8 cellular contexts compared by ENCODE assay signal in the genomic region with DNA sequence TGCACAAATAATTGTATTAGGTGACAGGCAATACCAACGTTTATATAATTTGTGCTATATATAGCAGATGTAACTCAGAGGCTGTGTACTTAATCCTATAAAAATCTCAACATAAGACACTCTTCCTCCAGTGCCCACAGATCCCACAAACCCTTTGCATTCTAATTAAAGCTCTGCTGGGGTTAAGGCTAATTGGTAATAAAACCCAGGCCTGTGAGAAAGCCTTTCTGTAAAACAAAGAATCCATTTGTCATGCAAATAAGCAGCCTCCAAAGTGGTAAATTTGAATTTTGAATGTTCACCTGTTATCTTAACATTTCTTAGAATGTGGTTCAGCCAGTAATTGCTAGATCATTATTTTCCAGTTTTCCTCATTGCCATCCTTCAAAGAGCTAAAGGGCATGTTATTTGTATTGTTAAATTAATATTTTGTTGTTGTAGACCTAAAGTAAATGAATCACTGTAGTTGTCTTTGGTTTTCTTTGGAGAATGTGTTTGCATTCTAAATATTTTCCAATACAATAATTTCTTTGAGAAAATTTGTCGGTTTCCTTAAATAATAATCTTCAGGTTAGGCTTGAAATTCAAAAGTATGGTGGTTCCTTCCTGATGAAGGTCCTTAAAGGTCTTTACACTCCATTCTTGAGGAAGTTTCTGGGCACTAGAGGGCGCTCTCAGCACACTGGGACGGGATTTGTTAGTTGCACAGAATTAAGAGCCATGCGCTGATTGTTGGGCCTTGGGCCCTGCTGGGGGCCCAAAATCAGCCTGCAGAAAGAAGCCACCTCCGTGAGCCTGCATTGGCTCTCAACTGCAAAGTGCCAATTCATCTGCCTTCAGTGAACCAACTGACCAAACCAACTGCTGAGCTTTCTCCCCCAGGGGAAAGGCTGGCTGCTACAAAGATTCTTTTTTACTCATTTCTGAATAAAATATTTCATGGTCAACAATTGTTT. TPM values are rescaled to one million over a fixed set of nuclear protein-coding genes. Genes with fewer than 3 reads are reported as not detected.
A peak's percentile ranks its signal among the peaks of the same experiment; 100 is the strongest.
DNase-seq lines count a peak whose midpoint lies in the region; ATAC-seq and TF ChIP-seq lines count a peak whose summit lies in the region.

No MANE protein-coding gene starts in this region.

- H3K4me3 ChIP-seq in PC-9, result peak overlapping the region; percentile 42; the same call in 1 of the 2 replicates

- no peak overlapping the region for H2AFZ ChIP-seq in PC-9

- H3K27me3 ChIP-seq in PC-9 (ENCODE audit: insufficient read depth, low read depth), result no peaks in the 10 kb centered on the region

- peaks cover 55% of the 10 kb centered on the region for H3K4me1 ChIP-seq in PC-9 (replicated peaks; ENCODE audit: insufficient read depth)

- DNase-seq in AML-193 (lab: John Stamatoyannopoulos, UW), result peak; percentile 69 to 77
- DNase-seq in LHCN-M2 (ENCODE audit: low read depth), result peak; percentile 92
- DNase-seq in PC-9, result peak; percentile 76 to 79
- DNase-seq in activated T-cell treated with anti-CD3 and anti-CD28 coated beads, Interleukin-2, amount 50 U/mL, for 1 hour, result peak; percentile 82
- DNase-seq in fibroblast of peridontal ligament (ENCODE audit: extremely low read depth), result peak; percentile 97
- peak; percentile 79 for DNase-seq in natural killer cell
- DNase-seq in stimulated activated effector memory CD8-positive, alpha-beta T cell treated with anti-CD3 and anti-CD28 coated beads, Interleukin-12 subunit alpha, Interleukin-12 subunit beta, amount 100 ng/mL, for 72 hours (ENCODE audit: low spot score in 2 of 2), result peak; percentile 83 to 94

- H3F3A ChIP-seq in PC-9 (ENCODE audit: insufficient read depth, low read depth), result peaks cover 29% of the 10 kb centered on the region

- H3K4me1 Mint-ChIP-seq in natural killer cell, result peaks cover 32 to 35% of the 10 kb centered on the region in 2 donors
- H3K4me1 Mint-ChIP-seq in stimulated activated effector memory CD8-positive, alpha-beta T cell treated with anti-CD3 and anti-CD28 coated beads, Interleukin-12 subunit alpha, Interleukin-12 subunit beta, amount 100 ng/mL, for 72 hours, result peaks cover 26% of the 10 kb centered on the region

- TF ChIP-seq CTCF in PC-9 (conservative IDR thresholded peaks at IDR 0.05) (peak; percentile 94), natural killer cell (IDR thresholded peaks at IDR 0.05) (peak; percentile 88)

- intact Hi-C loops in PC-9 (cut with micrococcal nuclease; ENCODE audit: unreplicated experiment), result loop anchor here (1.0 to 10.0 kb wide), 5 partner anchors 47 to 786 kb away; partner anchors contain the start of genes CENPL, DARS2 and KLHL20
- intact Hi-C loops in natural killer cell (cut with micrococcal nuclease), result loop anchor here (1.0 to 10.0 kb wide), 5 partner anchors 46 to 786 kb away; partner anchors contain the start of genes CENPL, DARS2, KLHL20 and PRDX6

- H3K9me3 ChIP-seq in PC-9 (ENCODE audit: insufficient read depth, low read depth), result no peaks in the 10 kb centered on the region

- CTCF ChIA-PET in PC-9 (lab: Charles Lee), result interaction anchor here (0.6 to 0.8 kb wide), 2 partner anchors 47 to 393 kb away, joined by 3 to 7 read pairs; no protein-coding TSS in a partner anchor

- H3K27ac Mint-ChIP-seq in natural killer cell, result peak overlapping the region in 1 of 2 donors; percentile 78
- H3K27ac Mint-ChIP-seq in stimulated activated effector memory CD8-positive, alpha-beta T cell treated with anti-CD3 and anti-CD28 coated beads, Interleukin-12 subunit alpha, Interleukin-12 subunit beta, amount 100 ng/mL, for 72 hours, result no peak overlapping the region

- H3K36me3 ChIP-seq in PC-9 (ENCODE audit: low read depth), result no peaks in the 10 kb centered on the region

- BruUV-seq in PC-9 (replicated peaks; lab: Mats Ljungman, UMichigan), result no TSS peak

- H4K20me1 ChIP-seq in PC-9 (ENCODE audit: insufficient read depth), result no peaks in the 10 kb centered on the region

- H3K36me3 Mint-ChIP-seq in natural killer cell, result no peaks in the 10 kb centered on the region
- no peaks in the 10 kb centered on the region for H3K36me3 Mint-ChIP-seq in stimulated activated effector memory CD8-positive, alpha-beta T cell treated with anti-CD3 and anti-CD28 coated beads, Interleukin-12 subunit alpha, Interleukin-12 subunit beta, amount 100 ng/mL, for 72 hours

- H3K9me3 Mint-ChIP-seq in natural killer cell, result no peaks in the 10 kb centered on the region
- H3K9me3 Mint-ChIP-seq in stimulated activated effector memory CD8-positive, alpha-beta T cell treated with anti-CD3 and anti-CD28 coated beads, Interleukin-12 subunit alpha, Interleukin-12 subunit beta, amount 100 ng/mL, for 72 hours, result no peaks in the 10 kb centered on the region

- no peaks in the 10 kb centered on the region; the same call in 1 of the 2 replicates for H3K79me2 ChIP-seq in PC-9 (ENCODE audit: low read depth)

- no peaks in the 10 kb centered on the region for H3K9me2 ChIP-seq in PC-9 (ENCODE audit: insufficient read depth)

- H3K27me3 Mint-ChIP-seq in natural killer cell (ENCODE audit: low read depth in 2 of 2), result no peaks in the 10 kb centered on the region

- H3K4me2 ChIP-seq in PC-9, result peak overlapping the region; percentile 78

- H3K4me3 Mint-ChIP-seq in natural killer cell, result no peak overlapping the region
- H3K4me3 Mint-ChIP-seq in stimulated activated effector memory CD8-positive, alpha-beta T cell treated with anti-CD3 and anti-CD28 coated beads, Interleukin-12 subunit alpha, Interleukin-12 subunit beta, amount 100 ng/mL, for 72 hours, result no peak overlapping the region

- H3K27ac ChIP-seq in PC-9, result peak overlapping the region; percentile 76

- ATAC-seq in GM19438 (IDR thresholded peaks at IDR 0.05; ENCODE audit: low read depth, unreplicated experiment) (peak; percentile 65), natural killer cell (peak; percentile 52 to 69 (median 67))
- ATAC-seq in stimulated activated effector memory CD8-positive, alpha-beta T cell treated with anti-CD3 and anti-CD28 coated beads, Interleukin-12 subunit alpha, Interleukin-12 subunit beta, amount 100 ng/mL, for 72 hours, result peak; percentile 79

- POLR2A ChIA-PET in PC-9 (lab: Charles Lee; ENCODE audit: unreplicated experiment), result no interaction called here

RNA-seq across cellular contexts. Expression of gene PRDX6, which starts 46.1 kb away (rescaled TPM):
- total RNA-seq in LHCN-M2 (2014; rRNA removed), result 235 and 258 TPM in 2 replicates
- polyA plus RNA-seq in LHCN-M2 (2012), result 359 TPM
- 376 and 421 TPM in 2 replicates for total RNA-seq in PC-9 (2021)
- total RNA-seq in natural killer cell, result 10 to 100 TPM; 95.2 to 99.9 (median 99.9) TPM

Comparison
In these comparisons a context has a peak if more than half of its experiments do, and no peak if none do; other contexts are left out.
1. Peak in every context shown above with its lines: DNase-seq, ATAC-seq, H3K4me3 ChIP-seq and H3K27ac ChIP-seq.